ENCODE assay signal across 16 cellular contexts in genomic region chr7:2735744-2736143, GRCh38. TPM values are rescaled to one million over a fixed set of nuclear protein-coding genes. Genes with fewer than 3 reads are reported as not detected.
A peak's percentile ranks its signal among the peaks of the same experiment; 100 is the strongest.
DNase-seq lines count a peak whose midpoint lies in the region; ATAC-seq, FAIRE-seq and TF ChIP-seq lines count a peak whose summit lies in the region.
"Had no signal": no experiment of that assay in that cellular context is flagged by ENCODE, and none has a peak within 500 bp of the region (broad histone marks: within the 10 kb centered on the region; RNA-seq: fewer than 3 reads in every experiment).

No MANE protein-coding gene starts in this region.

- peaks cover 25% of the 10 kb centered on the region for H3K79me1 ChIP-seq in trophoblast cell (ENCODE audit: low read length)

- H4K91ac ChIP-seq in trophoblast cell (ENCODE audit: low read depth, low read length): no peak overlapping the region

- no peak overlapping the region for H3K23ac ChIP-seq in trophoblast cell (ENCODE audit: low read length)

- no peak overlapping the region for H2BK12ac ChIP-seq in trophoblast cell (ENCODE audit: low read length)

- no peak overlapping the region for H4K8ac ChIP-seq in trophoblast cell (ENCODE audit: low read depth, low read length)

- POLR2A ChIA-PET in endothelial cell of umbilical vein (lab: Charles Lee): interaction anchor here (0.6 to 1.2 kb wide), 2 partner anchors 25 to 129 kb away, joined by 3 to 4 read pairs; no protein-coding TSS in a partner anchor

- H3K9me3 ChIP-seq in heart left ventricle (peaks cover 0 to 10% (median 0%) of the 10 kb centered on the region in 12 donors), endothelial cell of umbilical vein (replicated peaks; ENCODE audit: control insufficient read depth, insufficient read depth, low read length) (no peaks in the 10 kb centered on the region), trophoblast cell (ENCODE audit: insufficient read depth, low read depth, low read length) (peaks cover 9% of the 10 kb centered on the region)
- H3K9me3 ChIP-seq: transverse colon had no signal

- H3K4me2 ChIP-seq in endothelial cell of umbilical vein (ENCODE audit: insufficient read depth, low read length): no peak overlapping the region
- no peak overlapping the region for H3K4me2 ChIP-seq in trophoblast cell (ENCODE audit: low read length)

- no peak overlapping the region for H4K12ac ChIP-seq in trophoblast cell (ENCODE audit: low read depth, low read length)

- H2BK120ac ChIP-seq in trophoblast cell (ENCODE audit: insufficient read depth, low read length, poor library complexity): no peak overlapping the region

- no peaks in the 10 kb centered on the region for H3K79me2 ChIP-seq in endothelial cell of umbilical vein (ENCODE audit: control insufficient read depth, insufficient read depth, low read length)
- peaks cover 22% of the 10 kb centered on the region for H3K79me2 ChIP-seq in trophoblast cell (ENCODE audit: control insufficient read depth, insufficient read depth, low read length, poor library complexity)

- no peak for TF ChIP-seq CTCF in heart left ventricle (IDR thresholded peaks at IDR 0.05)
- no peak for TF ChIP-seq CTCF in endothelial cell of umbilical vein (IDR thresholded peaks at IDR 0.05; ENCODE audit: extremely low read depth in 1 of 2, insufficient read depth in 1 of 2, low read depth in 1 of 2, low read length in 2 of 2)

- H3K27me3 ChIP-seq in heart left ventricle (no peaks in the 10 kb centered on the region), endothelial cell of umbilical vein (ENCODE audit: control insufficient read depth in 2 of 2, insufficient read depth in 2 of 2, low read length in 2 of 2) (no peaks in the 10 kb centered on the region), trophoblast cell (ENCODE audit: insufficient read depth, low read length) (no peaks in the 10 kb centered on the region)
- H3K27me3 ChIP-seq: transverse colon had no signal

- no peak overlapping the region for H3K18ac ChIP-seq in trophoblast cell (ENCODE audit: low read length)

- TF ChIP-seq POLR2A in heart left ventricle (IDR thresholded peaks at IDR 0.05) (no peak), endothelial cell of umbilical vein (IDR thresholded peaks at IDR 0.05; ENCODE audit: low read depth, low read length) (no peak)

- H3K9ac ChIP-seq in endothelial cell of umbilical vein (replicated peaks; ENCODE audit: extremely low read depth, insufficient read depth, low read length) (no peak overlapping the region), trophoblast cell (ENCODE audit: low read length) (no peak overlapping the region)

- dilution Hi-C loops in endothelial cell of umbilical vein (cut with MboI; ENCODE audit: extremely low pct_ligation_motif_present, low sequenced_read_pairs): no loop called here

- H4K20me1 ChIP-seq in endothelial cell of umbilical vein (replicated peaks; ENCODE audit: control insufficient read depth, extremely low read depth, insufficient read depth, low read length): no peaks in the 10 kb centered on the region

- H3K4me1 ChIP-seq in heart left ventricle (peaks cover 6 to 63% (median 40%) of the 10 kb centered on the region in 12 donors), endothelial cell of umbilical vein (ENCODE audit: control insufficient read depth, extremely low read depth, insufficient read depth, low read length) (peaks cover 33% of the 10 kb centered on the region), trophoblast cell (ENCODE audit: control insufficient read depth in 1 of 2, insufficient read depth in 2 of 2, low read length in 2 of 2) (peaks cover 36 to 46% of the 10 kb centered on the region in 2 experiments)

- H3K4ac ChIP-seq in trophoblast cell (ENCODE audit: low read depth, low read length): peak overlapping the region; percentile 71

- FAIRE-seq in endothelial cell of umbilical vein (lab: Jason Lieb, UNC): no peak
- FAIRE-seq: H54, keratinocyte, small intestine had no signal

- H2AFZ ChIP-seq in endothelial cell of umbilical vein (ENCODE audit: low read depth, low read length) (no peak overlapping the region), trophoblast cell (ENCODE audit: insufficient read depth, low read length, poor library complexity) (no peak overlapping the region)

- H3K36me3 ChIP-seq in heart left ventricle (peaks cover 0 to 11% (median 8%) of the 10 kb centered on the region in 9 donors), endothelial cell of umbilical vein (ENCODE audit: control insufficient read depth in 2 of 2, extremely low read depth in 1 of 2, insufficient read depth in 2 of 2, low read length in 2 of 2) (peaks cover 0 to 7% of the 10 kb centered on the region in 2 experiments), trophoblast cell (ENCODE audit: control insufficient read depth in 1 of 2, insufficient read depth in 2 of 2, low read length in 2 of 2) (peaks cover 33 to 38% of the 10 kb centered on the region in 2 experiments)

- no peak overlapping the region for H2AK5ac ChIP-seq in trophoblast cell (ENCODE audit: low read length)

- no peaks in the 10 kb centered on the region for H3K9me1 ChIP-seq in endothelial cell of umbilical vein (replicated peaks; ENCODE audit: control insufficient read depth, extremely low read depth, insufficient read depth, low read length)

- no peak overlapping the region for H3K14ac ChIP-seq in trophoblast cell (ENCODE audit: low read length)

- H3K27ac ChIP-seq in heart left ventricle: peak overlapping the region in 8 of 12 donors; percentile 29 to 79 (median 75)
- H3K27ac ChIP-seq in endothelial cell of umbilical vein (ENCODE audit: insufficient read depth, low read depth, low read length): peak overlapping the region; percentile 19
- H3K27ac ChIP-seq in trophoblast cell (ENCODE audit: low read depth, low read length): no peak overlapping the region

- H3K4me3 ChIP-seq in heart left ventricle (no peak overlapping the region), endothelial cell of umbilical vein (replicated peaks in 1 of 3; ENCODE audit: insufficient read depth in 1 of 3, low read depth in 1 of 3, low read length in 3 of 3) (no peak overlapping the region), trophoblast cell (ENCODE audit: low read depth, low read length) (no peak overlapping the region)
- H3K4me3 ChIP-seq: transverse colon had no signal

- WGBS in heart left ventricle, 4 donors: 64 to 72% (median 71%) methylated on average over 13 of the region's 13 CpGs
- no CpG with 5 or more reads among the region's 13 CpGs for WGBS in trophoblast cell (ENCODE audit: extremely low coverage, insufficient coverage, insufficient read length)

- no TSS peak for BruUV-seq in endothelial cell of umbilical vein (replicated peaks; lab: Mats Ljungman, UMichigan)

- CTCF ChIA-PET in endothelial cell of umbilical vein (lab: Charles Lee): interaction anchor here (0.7 to 3.0 kb wide), 5 partner anchors 10 to 49 kb away, joined by 3 to 20 read pairs (median 3); no protein-coding TSS in a partner anchor

- no peak overlapping the region for H2BK5ac ChIP-seq in trophoblast cell (ENCODE audit: low read depth, low read length, poor library complexity)

- intact Hi-C loops in heart left ventricle (cut with DNase I): loop anchor here in 5 of 10 donors (5.0 to 10.0 kb wide), 3 partner anchors 69 to 109 kb away; partner anchors contain the start of gene GNA12 (in 3 of the 5)
- intact Hi-C loops in Right ventricle myocardium inferior (cut with DNase I): no loop called here
- intact Hi-C loops in endothelial cell of umbilical vein (cut with micrococcal nuclease): loop anchor here (1.0 to 2.0 kb wide), 4 partner anchors 21 to 109 kb away; partner anchors contain the start of gene GNA12

- DNase-seq in heart left ventricle: peak in 1 of 5 donors; percentile 23
- no peak for DNase-seq in Right ventricle myocardium inferior (ENCODE audit: missing footprints)
- DNase-seq in endothelial cell of umbilical vein (ENCODE audit: low read depth, low spot score): no peak
- no peak for DNase-seq in trophoblast cell
- no peak for DNase-seq in effector CD4-positive, alpha-beta T cell
- no peak for DNase-seq in GM03348 (ENCODE audit: low spot score)
- DNase-seq: activated CD4-positive, alpha-beta T cell treated with anti-CD3 and anti-CD28 coated beads, Interleukin-2, amount 50 U/mL, for 48 hours; CD8-positive, alpha-beta T cell; NCI-H146; NCI-H2227 treated with DMSO at 0.1 percent for 48 hours; small intestine; transverse colon had no signal

- ATAC-seq in heart left ventricle: no peak
- ATAC-seq in Right ventricle myocardium inferior: no peak
- ATAC-seq in HG03196 (IDR thresholded peaks at IDR 0.05; ENCODE audit: unreplicated experiment): no peak
- no peak for ATAC-seq in HG02610 (IDR thresholded peaks at IDR 0.05; ENCODE audit: unreplicated experiment)

TF ChIP-seq in endothelial cell of umbilical vein, 7 proteins besides CTCF, POLR2A, EP300 and RAD21:
- no peak for TF ChIP-seq GATA2 (IDR thresholded peaks at IDR 0.05; ENCODE audit: insufficient read depth, insufficient read length, low read depth, low read length)

RNA-seq across cellular contexts. Expression of gene AMZ1, which starts 47.7 kb away (rescaled TPM):
- total RNA-seq in heart left ventricle (under 1 TPM in 3 of 9 donors, not detected in 6; 0.05 to 0.48 (median 0.10) TPM), Right ventricle myocardium inferior (0.05 TPM), endothelial cell of umbilical vein (not detected in 2 replicates)
- polyA plus RNA-seq in heart left ventricle (under 1 TPM; 0.01 to 0.04 TPM), endothelial cell of umbilical vein (not detected in 2 replicates)
- not detected in 2 replicates for polyA plus RNA-seq in endothelial cell of umbilical vein (2011; cell fraction: cytosol; rRNA removed)
- not detected in 2 replicates for polyA plus RNA-seq in endothelial cell of umbilical vein (2011; cell fraction: nucleus; rRNA removed)
- 0.09 and 0.10 TPM in 2 replicates for polyA plus RNA-seq in endothelial cell of umbilical vein (2012)
- not detected in 2 replicates for polyA minus RNA-seq in endothelial cell of umbilical vein
- not detected for polyA minus RNA-seq in endothelial cell of umbilical vein (2011; cell fraction: cytosol; rRNA and poly(A)+ RNA removed)
- polyA minus RNA-seq in endothelial cell of umbilical vein (2011; cell fraction: nucleus; rRNA and poly(A)+ RNA removed): not detected in 2 replicates
- polyA plus RNA-seq in trophoblast cell (2013): 0.41 and 0.64 TPM in 2 replicates
